ENCODE assay signal across 4 cellular contexts in the genomic region with DNA sequence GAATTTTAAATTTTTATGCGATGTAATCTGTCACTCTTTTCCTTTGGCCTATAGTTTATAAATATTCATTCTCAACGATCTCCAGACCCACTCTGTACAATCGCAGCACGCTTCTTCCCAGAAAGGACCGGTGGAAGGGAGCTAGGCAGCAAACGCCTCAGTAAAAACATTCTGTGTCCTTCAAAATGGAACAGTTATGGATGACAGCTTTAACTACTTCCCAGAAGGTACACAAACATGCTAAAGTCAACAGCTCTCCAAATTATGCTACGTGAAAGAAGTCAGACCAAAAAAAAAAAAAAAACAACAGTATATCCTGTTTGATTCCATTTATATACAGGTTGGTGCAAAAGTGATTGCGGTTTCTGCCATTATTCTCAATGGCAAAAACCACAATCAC.
DNase-seq lines count a peak whose midpoint lies in the region; ATAC-seq, FAIRE-seq and TF ChIP-seq lines count a peak whose summit lies in the region.
"Not testable (repeated sequence)": the region's sequence is repeated elsewhere in the genome, so short reads cannot be mapped to it uniquely, and the experiment has no call there.

No MANE protein-coding gene starts in this region.

- not testable (repeated sequence) for H3K4me3 ChIP-seq in body of pancreas, mucosa of descending colon, pancreas

- not testable (repeated sequence) for DNase-seq in body of pancreas, left colon, mucosa of descending colon, pancreas

- peak; percentile 66 for ATAC-seq in body of pancreas
- ATAC-seq in left colon, result peak; percentile 88
- ATAC-seq in mucosa of descending colon, result peak; percentile 80
- ATAC-seq in pancreas, result peak in 3 of 4 donors; percentile 13 to 83 (median 65)

- not testable (repeated sequence) for H3K9me3 ChIP-seq in body of pancreas, mucosa of descending colon, pancreas

- intact Hi-C loops in body of pancreas (cut with DNase I); left colon (cut with DNase I, micrococcal nuclease); mucosa of descending colon (cut with DNase I, micrococcal nuclease); pancreas (cut with DNase I): not testable (repeated sequence)

- not testable (repeated sequence) for TF ChIP-seq CTCF in body of pancreas (IDR thresholded peaks at IDR 0.05); mucosa of descending colon (IDR thresholded peaks at IDR 0.05); pancreas (IDR thresholded peaks at IDR 0.05)

- no CpG with 5 or more reads among the region's 8 CpGs for WGBS in body of pancreas, 2 donors
- WGBS in pancreas, 2 donors, result 48 to 55% methylated on average over 4 of the region's 8 CpGs

- H3K27me3 ChIP-seq in body of pancreas, pancreas: not testable (repeated sequence)

- H3K4me1 ChIP-seq in body of pancreas; mucosa of descending colon (ENCODE audit: low read depth); pancreas: not testable (repeated sequence)

- TF ChIP-seq POLR2A in body of pancreas (IDR thresholded peaks at IDR 0.05), result not testable (repeated sequence)

- not testable (repeated sequence) for H3K36me3 ChIP-seq in body of pancreas (replicated peaks in 1 of 2; ENCODE audit: insufficient read depth in 1 of 2, low read depth in 2 of 2); mucosa of descending colon (ENCODE audit: low read depth); pancreas

- H3K27ac ChIP-seq in body of pancreas, pancreas: not testable (repeated sequence)

- not testable (repeated sequence) for FAIRE-seq in pancreas (lab: Jason Lieb, UNC)
